8 cellular contexts compared by ENCODE assay signal in the genomic region with DNA sequence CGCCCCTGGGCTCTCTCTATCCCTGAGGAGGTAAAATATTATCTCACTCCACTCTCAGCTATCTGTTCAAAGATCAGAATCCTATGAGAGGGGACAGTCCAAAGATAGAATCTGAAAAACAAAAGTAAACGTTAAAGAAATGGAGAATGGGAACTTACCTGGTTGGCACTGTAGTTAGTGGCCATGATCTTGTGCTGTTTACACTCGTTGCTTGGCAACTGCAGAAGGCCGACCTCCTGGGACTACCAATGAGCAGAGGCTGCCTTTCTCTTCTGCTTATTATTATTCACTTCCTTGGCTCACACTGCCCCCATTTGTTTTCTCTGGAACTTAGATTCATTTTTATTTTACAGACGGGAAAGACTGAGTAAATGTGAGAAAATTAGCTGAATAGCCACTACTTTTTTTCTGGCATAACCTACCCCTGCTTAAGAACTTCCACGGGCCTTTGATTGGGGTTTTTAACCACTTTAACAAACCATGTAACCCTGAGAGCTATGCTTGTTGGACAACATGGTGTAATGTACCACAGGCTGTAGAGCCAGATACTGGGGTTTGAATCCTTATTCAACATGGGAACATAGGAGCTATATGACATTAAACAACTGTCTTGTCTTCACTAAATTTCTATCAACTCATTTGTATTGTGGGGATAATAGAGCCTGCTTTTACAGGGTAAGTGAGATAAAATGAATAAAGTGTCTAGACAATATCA. TPM values are rescaled to one million over a fixed set of nuclear protein-coding genes. Genes with fewer than 3 reads are reported as not detected.
A peak's percentile ranks its signal among the peaks of the same experiment; 100 is the strongest.
DNase-seq lines count a peak whose midpoint lies in the region; ATAC-seq, FAIRE-seq and TF ChIP-seq lines count a peak whose summit lies in the region.

A gene with protein sequence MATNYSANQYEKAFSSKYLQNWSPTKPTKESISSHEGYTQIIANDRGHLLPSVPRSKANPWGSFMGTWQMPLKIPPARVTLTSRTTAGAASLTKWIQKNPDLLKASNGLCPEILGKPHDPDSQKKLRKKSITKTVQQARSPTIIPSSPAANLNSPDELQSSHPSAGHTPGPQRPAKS (minus strand): TSS at position 193 of the 715 bp plus-strand sequence. CDS start 8 bp downstream, at position 185.

- no peaks in the 10 kb centered on the region for H3K27me3 Mint-ChIP-seq in WTC11 (ENCODE audit: low read depth)

- FAIRE-seq in urothelium cell line (lab: Jason Lieb, UNC): no peak

- H3K36me3 Mint-ChIP-seq in WTC11: peaks cover 12% of the 10 kb centered on the region

- peak; percentile 66 for DNase-seq in CD1c-positive myeloid dendritic cell (ENCODE audit: extremely low spot score)
- DNase-seq in NCI-H2107 treated with DMSO at 0.1 percent for 48 hours (lab: John Stamatoyannopoulos, UW; ENCODE audit: unreplicated experiment): peak; percentile 88
- DNase-seq in WTC11 (ENCODE audit: low spot score): peak; percentile 58
- peak; percentile 73 for DNase-seq in epidermal melanocyte (ENCODE audit: insufficient read length, low spot score)
- peak; percentile 72 for DNase-seq in midbrain (lab: John Stamatoyannopoulos, UW)
- peak; percentile 54 for DNase-seq in urothelium cell line (ENCODE audit: low spot score)

- no peaks in the 10 kb centered on the region for H3K9me3 Mint-ChIP-seq in WTC11

- peak within 1 kb of the TSS; percentile 92 for H3K27ac Mint-ChIP-seq in WTC11

- CTCF ChIA-PET in WTC11 (lab: Charles Lee): interaction anchor here (1.2 to 1.5 kb wide), 3 partner anchors 14 to 138 kb away, joined by 3 to 6 read pairs (median 5); no protein-coding TSS in a partner anchor

- H3K4me3 Mint-ChIP-seq in WTC11: no peak within 1 kb of the TSS

- POLR2A ChIA-PET in WTC11 (lab: Charles Lee): no interaction called here

- ATAC-seq in GM18873 (IDR thresholded peaks at IDR 0.05; ENCODE audit: low FRiP score, unreplicated experiment) (peak; percentile 87), HG03097 (IDR thresholded peaks at IDR 0.05; ENCODE audit: low FRiP score, unreplicated experiment) (peak; percentile 89), WTC11 (peak; percentile 100)

- peaks cover 13% of the 10 kb centered on the region for H3K4me1 Mint-ChIP-seq in WTC11

- no peak for TF ChIP-seq CTCF in WTC11 (IDR thresholded peaks at IDR 0.05)

TF ChIP-seq in WTC11, 78 proteins besides CTCF, POLR2A, EP300 and RAD21:
- TF ChIP-seq GABPB1 (CRISPR knock-in tag; IDR thresholded peaks at IDR 0.05) (no peak), CREM (CRISPR knock-in tag; IDR thresholded peaks at IDR 0.05) (no peak), NR3C1 (CRISPR knock-in tag; conservative IDR thresholded peaks at IDR 0.05; ENCODE audit: low read depth) (no peak), SP1 (CRISPR knock-in tag; conservative IDR thresholded peaks at IDR 0.05) (no peak), ESRRA (CRISPR knock-in tag; IDR thresholded peaks at IDR 0.05; ENCODE audit: borderline replicate concordance) (no peak), SMAD3 (CRISPR knock-in tag; IDR thresholded peaks at IDR 0.05; ENCODE audit: borderline replicate concordance) (no peak), HMGA2 (CRISPR knock-in tag; IDR thresholded peaks at IDR 0.05) (no peak), EMX1 (CRISPR knock-in tag; IDR thresholded peaks at IDR 0.05) (no peak), TEAD4 (CRISPR knock-in tag; IDR thresholded peaks at IDR 0.05) (no peak), JUN (CRISPR knock-in tag; IDR thresholded peaks at IDR 0.05) (no peak), ELF4 (CRISPR knock-in tag; IDR thresholded peaks at IDR 0.05; ENCODE audit: low read depth) (no peak), ETV6 (CRISPR knock-in tag; IDR thresholded peaks at IDR 0.05) (no peak)
- TF ChIP-seq, protein P1, sequence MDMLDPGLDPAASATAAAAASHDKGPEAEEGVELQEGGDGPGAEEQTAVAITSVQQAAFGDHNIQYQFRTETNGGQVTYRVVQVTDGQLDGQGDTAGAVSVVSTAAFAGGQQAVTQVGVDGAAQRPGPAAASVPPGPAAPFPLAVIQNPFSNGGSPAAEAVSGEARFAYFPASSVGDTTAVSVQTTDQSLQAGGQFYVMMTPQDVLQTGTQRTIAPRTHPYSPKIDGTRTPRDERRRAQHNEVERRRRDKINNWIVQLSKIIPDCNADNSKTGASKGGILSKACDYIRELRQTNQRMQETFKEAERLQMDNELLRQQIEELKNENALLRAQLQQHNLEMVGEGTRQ (CRISPR knock-in tag; IDR thresholded peaks at IDR 0.05): no peak
- TF ChIP-seq, protein P2, sequence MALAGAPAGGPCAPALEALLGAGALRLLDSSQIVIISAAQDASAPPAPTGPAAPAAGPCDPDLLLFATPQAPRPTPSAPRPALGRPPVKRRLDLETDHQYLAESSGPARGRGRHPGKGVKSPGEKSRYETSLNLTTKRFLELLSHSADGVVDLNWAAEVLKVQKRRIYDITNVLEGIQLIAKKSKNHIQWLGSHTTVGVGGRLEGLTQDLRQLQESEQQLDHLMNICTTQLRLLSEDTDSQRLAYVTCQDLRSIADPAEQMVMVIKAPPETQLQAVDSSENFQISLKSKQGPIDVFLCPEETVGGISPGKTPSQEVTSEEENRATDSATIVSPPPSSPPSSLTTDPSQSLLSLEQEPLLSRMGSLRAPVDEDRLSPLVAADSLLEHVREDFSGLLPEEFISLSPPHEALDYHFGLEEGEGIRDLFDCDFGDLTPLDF (CRISPR knock-in tag; IDR thresholded peaks at IDR 0.05): no peak
- TF ChIP-seq, protein P3, sequence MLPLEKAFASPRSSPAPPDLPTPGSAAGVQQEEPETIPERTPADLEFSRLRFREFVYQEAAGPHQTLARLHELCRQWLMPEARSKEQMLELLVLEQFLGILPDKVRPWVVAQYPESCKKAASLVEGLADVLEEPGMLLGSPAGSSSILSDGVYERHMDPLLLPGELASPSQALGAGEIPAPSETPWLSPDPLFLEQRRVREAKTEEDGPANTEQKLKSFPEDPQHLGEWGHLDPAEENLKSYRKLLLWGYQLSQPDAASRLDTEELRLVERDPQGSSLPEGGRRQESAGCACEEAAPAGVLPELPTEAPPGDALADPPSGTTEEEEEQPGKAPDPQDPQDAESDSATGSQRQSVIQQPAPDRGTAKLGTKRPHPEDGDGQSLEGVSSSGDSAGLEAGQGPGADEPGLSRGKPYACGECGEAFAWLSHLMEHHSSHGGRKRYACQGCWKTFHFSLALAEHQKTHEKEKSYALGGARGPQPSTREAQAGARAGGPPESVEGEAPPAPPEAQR (CRISPR knock-in tag; IDR thresholded peaks at IDR 0.05): no peak
- TF ChIP-seq, protein P4, sequence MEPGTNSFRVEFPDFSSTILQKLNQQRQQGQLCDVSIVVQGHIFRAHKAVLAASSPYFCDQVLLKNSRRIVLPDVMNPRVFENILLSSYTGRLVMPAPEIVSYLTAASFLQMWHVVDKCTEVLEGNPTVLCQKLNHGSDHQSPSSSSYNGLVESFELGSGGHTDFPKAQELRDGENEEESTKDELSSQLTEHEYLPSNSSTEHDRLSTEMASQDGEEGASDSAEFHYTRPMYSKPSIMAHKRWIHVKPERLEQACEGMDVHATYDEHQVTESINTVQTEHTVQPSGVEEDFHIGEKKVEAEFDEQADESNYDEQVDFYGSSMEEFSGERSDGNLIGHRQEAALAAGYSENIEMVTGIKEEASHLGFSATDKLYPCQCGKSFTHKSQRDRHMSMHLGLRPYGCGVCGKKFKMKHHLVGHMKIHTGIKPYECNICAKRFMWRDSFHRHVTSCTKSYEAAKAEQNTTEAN (CRISPR knock-in tag; IDR thresholded peaks at IDR 0.05): no peak
TF ChIP-seq in WTC11: peak in this region for 0.

RNA-seq across cellular contexts. Expression of the gene that starts here (rescaled TPM):
- total RNA-seq in WTC11 (2021): not detected in 3 replicates

Comparison
In these comparisons a context has a peak if more than half of its experiments do, and no peak if none do; other contexts are left out.
1. Peak in every context shown above with its lines: DNase-seq and ATAC-seq.
2. Peak in DNase-seq and ATAC-seq in WTC11; RNA of the gene not detected or under 1 TPM.